Comparison of ENCODE assay signal across 9 cellular contexts in genomic region chr19:58400638-58400915, GRCh38. TPM values are rescaled to one million over a fixed set of nuclear protein-coding genes. Genes with fewer than 3 reads are reported as not detected.
DNase-seq lines count a peak whose midpoint lies in the region; ATAC-seq, FAIRE-seq and TF ChIP-seq lines count a peak whose summit lies in the region.
"Had no signal": no experiment of that assay in that cellular context is flagged by ENCODE, and none has a peak within 500 bp of the region (broad histone marks: within the 10 kb centered on the region; RNA-seq: fewer than 3 reads in every experiment).

No MANE protein-coding gene starts in this region.

- H3K4me2 ChIP-seq in astrocyte (ENCODE audit: low read length), result peak overlapping the region; percentile 92
- H3K4me2 ChIP-seq in HepG2 (ENCODE audit: low read depth, low read length), result peak overlapping the region; percentile 89

- H3K9me3 Mint-ChIP-seq in activated CD4-positive, alpha-beta T cell treated with anti-CD3 and anti-CD28 coated beads, Interleukin-2, amount 10 ng/mL, durations not matched to agents 7 days and 5 days, result no peaks in the 10 kb centered on the region
- no peaks in the 10 kb centered on the region for H3K9me3 Mint-ChIP-seq in astrocyte (ENCODE audit: unreplicated experiment)

- TF ChIP-seq EP300 in HepG2 (IDR thresholded peaks at IDR 0.05; ENCODE audit: low read depth in 2 of 2, low read length in 2 of 2), result no peak
- TF ChIP-seq EP300 in HepG2 (CRISPR knock-in tag; IDR thresholded peaks at IDR 0.05; ENCODE audit: borderline replicate concordance), result no peak

- H3K27ac ChIP-seq in astrocyte (ENCODE audit: low read depth, low read length) (no peak overlapping the region), HepG2 (ENCODE audit: extremely low read length, insufficient read depth, low read length) (peak overlapping the region; percentile 21), thoracic aorta (no peak overlapping the region)

- H3K27me3 ChIP-seq in astrocyte (ENCODE audit: insufficient read depth, low read length) (no peaks in the 10 kb centered on the region), HepG2 (ENCODE audit: control insufficient read depth in 1 of 2, insufficient read depth in 2 of 2, low read length in 2 of 2) (no peaks in the 10 kb centered on the region), thoracic aorta (replicated peaks; ENCODE audit: insufficient read depth) (no peaks in the 10 kb centered on the region)

- no peak for DNase-seq in activated CD4-positive, alpha-beta T cell treated with anti-CD3 and anti-CD28 coated beads, Interleukin-2, amount 10 ng/mL, durations not matched to agents 7 days and 5 days
- DNase-seq in activated CD4-positive, alpha-beta T cell treated with anti-CD3 and anti-CD28 coated beads for 1 hour, result no peak
- no peak for DNase-seq in astrocyte (ENCODE audit: low read depth)
- DNase-seq in HepG2 (ENCODE audit: low spot score), result no peak
- no peak for DNase-seq in thoracic aorta (ENCODE audit: low spot score)
- DNase-seq in NCI-H2227 (lab: John Stamatoyannopoulos, UW; ENCODE audit: unreplicated experiment), result no peak
- DNase-seq in HTR-8/SVneo (ENCODE audit: insufficient read length, low spot score), result no peak
- DNase-seq in NCI-H1694 (lab: John Stamatoyannopoulos, UW), result no peak

- no TSS peak for BruUV-seq in HepG2 (replicated peaks; lab: Mats Ljungman, UMichigan)

- H3K4me3 Mint-ChIP-seq in activated CD4-positive, alpha-beta T cell treated with anti-CD3 and anti-CD28 coated beads, Interleukin-2, amount 10 ng/mL, durations not matched to agents 7 days and 5 days, result peak overlapping the region; percentile 89
- peak overlapping the region; percentile 93 for H3K4me3 Mint-ChIP-seq in astrocyte (ENCODE audit: unreplicated experiment)

- H3K27ac Mint-ChIP-seq in activated CD4-positive, alpha-beta T cell treated with anti-CD3 and anti-CD28 coated beads, Interleukin-2, amount 10 ng/mL, durations not matched to agents 7 days and 5 days, result peak overlapping the region; percentile 93
- H3K27ac Mint-ChIP-seq in astrocyte (ENCODE audit: unreplicated experiment), result no peak overlapping the region

- no peak for TF ChIP-seq RAD21 in HepG2 (CRISPR knock-in tag; IDR thresholded peaks at IDR 0.05)

- intact Hi-C loops in HepG2 (cut with micrococcal nuclease; ENCODE audit: unreplicated experiment), result loop anchor here (2.0 kb wide), 1 partner anchor 14 kb away; the partner anchor contains the start of gene RPS5

- CTCF ChIA-PET in activated CD4-positive, alpha-beta T cell treated with anti-CD3 and anti-CD28 coated beads, Interleukin-2, amount 10 ng/mL, durations not matched to agents 7 days and 5 days (lab: Charles Lee), result no interaction called here
- CTCF ChIA-PET in HepG2 (lab: Yijun Ruan, JAX; ENCODE audit: low intra/inter-chr PET ratio, low total read pairs), result no interaction called here

- H4K20me1 ChIP-seq in astrocyte (ENCODE audit: insufficient read depth, low read length), result peaks cover 3% of the 10 kb centered on the region
- no peaks in the 10 kb centered on the region for H4K20me1 ChIP-seq in HepG2 (ENCODE audit: insufficient read depth, low read length)

- no peak for TF ChIP-seq POLR2A in HepG2 (IDR thresholded peaks at IDR 0.05; ENCODE audit: insufficient read depth in 1 of 2, low read depth in 2 of 2, low read length in 2 of 2)

- H3K27me3 Mint-ChIP-seq in activated CD4-positive, alpha-beta T cell treated with anti-CD3 and anti-CD28 coated beads, Interleukin-2, amount 10 ng/mL, durations not matched to agents 7 days and 5 days, result no peaks in the 10 kb centered on the region
- H3K27me3 Mint-ChIP-seq in astrocyte (ENCODE audit: low read depth, unreplicated experiment), result no peaks in the 10 kb centered on the region

- H3K9me3 ChIP-seq in astrocyte (ENCODE audit: insufficient read depth, low read depth, low read length) (no peaks in the 10 kb centered on the region), HepG2 (ENCODE audit: low read length) (no peaks in the 10 kb centered on the region), thoracic aorta (no peaks in the 10 kb centered on the region)

- H3K4me1 Mint-ChIP-seq in activated CD4-positive, alpha-beta T cell treated with anti-CD3 and anti-CD28 coated beads, Interleukin-2, amount 10 ng/mL, durations not matched to agents 7 days and 5 days, result peaks cover 25% of the 10 kb centered on the region
- H3K4me1 Mint-ChIP-seq in astrocyte (ENCODE audit: low read depth, unreplicated experiment), result peaks cover 4% of the 10 kb centered on the region

- no peaks in the 10 kb centered on the region for H3K79me2 ChIP-seq in astrocyte (ENCODE audit: insufficient read depth, low read length)
- H3K79me2 ChIP-seq in HepG2 (ENCODE audit: insufficient read depth, low read length), result peaks cover 4% of the 10 kb centered on the region

- WGBS in HepG2 (ENCODE audit: low lambda C conversion rate), result 23% methylated on average over 12 of the region's 12 CpGs

- no peak for TF ChIP-seq CTCF in astrocyte (IDR thresholded peaks at IDR 0.05; ENCODE audit: insufficient read depth, low read depth, low read length)
- no peak for TF ChIP-seq CTCF in HepG2 (CRISPR knock-in tag; IDR thresholded peaks at IDR 0.05)
- TF ChIP-seq CTCF in thoracic aorta (IDR thresholded peaks at IDR 0.05), result no peak

- peak overlapping the region; percentile 62 for H3K9ac ChIP-seq in astrocyte (ENCODE audit: low read length)
- H3K9ac ChIP-seq in HepG2 (ENCODE audit: insufficient read depth, low read depth, low read length), result peak overlapping the region; percentile 61

- in situ Hi-C loops in HepG2 (cut with HindIII; ENCODE audit: extremely low pct_ligation_motif_present, low pct_unique_long_range_greater_than_20kb), result no loop called here

- FAIRE-seq in astrocyte (lab: Jason Lieb, UNC), result no peak
- FAIRE-seq in HepG2 (lab: Jason Lieb, UNC), result no peak
- FAIRE-seq in HTR-8/SVneo (lab: Jason Lieb, UNC), result no peak

- H3K36me3 Mint-ChIP-seq in activated CD4-positive, alpha-beta T cell treated with anti-CD3 and anti-CD28 coated beads, Interleukin-2, amount 10 ng/mL, durations not matched to agents 7 days and 5 days (ENCODE audit: low read depth), result peaks cover 3% of the 10 kb centered on the region
- peaks cover 2% of the 10 kb centered on the region for H3K36me3 Mint-ChIP-seq in astrocyte (ENCODE audit: low read depth, unreplicated experiment)

- H3K4me3 ChIP-seq in astrocyte (ENCODE audit: insufficient read depth, low read depth, low read length) (peak overlapping the region; percentile 56), HepG2 (replicated peaks in 1 of 3; ENCODE audit: insufficient read depth in 1 of 3, low read depth in 2 of 3, low read length in 3 of 3) (peak overlapping the region; percentile 44 to 76 (median 60)), thoracic aorta (peak overlapping the region; percentile 76)

- POLR2A ChIA-PET in activated CD4-positive, alpha-beta T cell treated with anti-CD3 and anti-CD28 coated beads, Interleukin-2, amount 10 ng/mL, durations not matched to agents 7 days and 5 days (lab: Charles Lee), result no interaction called here
- POLR2A ChIA-PET in HepG2 (lab: Yijun Ruan, JAX), result no interaction called here

- ATAC-seq in HepG2 (peak; percentile 1; the same call in 2 of the 3 replicates), thoracic aorta (ENCODE audit: insufficient number of reproducible peaks, low FRiP score, low read depth) (no peak)

- H3K4me1 ChIP-seq in astrocyte (ENCODE audit: insufficient read depth, low read length) (peaks cover 18% of the 10 kb centered on the region), HepG2 (ENCODE audit: insufficient read depth, low read length) (peaks cover 44% of the 10 kb centered on the region), thoracic aorta (ENCODE audit: control insufficient read depth in 1 of 2, low read depth in 2 of 2) (peaks cover 7 to 15% of the 10 kb centered on the region in 2 donors)

- H2AFZ ChIP-seq in astrocyte (ENCODE audit: low read depth, low read length), result peak overlapping the region; percentile 87
- no peak overlapping the region for H2AFZ ChIP-seq in HepG2 (ENCODE audit: low read length)

- H3K36me3 ChIP-seq in astrocyte (ENCODE audit: insufficient read depth, low read length) (no peaks in the 10 kb centered on the region), HepG2 (replicated peaks in 1 of 2; ENCODE audit: control insufficient read depth in 1 of 2, insufficient read depth in 2 of 2, low read length in 2 of 2) (no peaks in the 10 kb centered on the region), thoracic aorta (no peaks in the 10 kb centered on the region)

RNA-seq across cellular contexts. Expression of gene RNF225, which starts 5.1 kb away (rescaled TPM):
- total RNA-seq in activated CD4-positive, alpha-beta T cell treated with anti-CD3 and anti-CD28 coated beads, Interleukin-2, amount 10 ng/mL, durations not matched to agents 7 days and 5 days, result under 1 TPM; 0.35 to 0.74 TPM
- total RNA-seq in astrocyte (0.36 and 0.41 TPM in 2 replicates), HepG2 (2016; rRNA removed; fragmentation: Illumina TruSeq; extraction: Trizol) (not detected in 2 replicates), thoracic aorta (not detected)
- total RNA-seq in HepG2 (2016; cell fraction: cytosol; rRNA removed; fragmentation: Illumina TruSeq; extraction: Trizol; ENCODE audit: low read depth), result not detected in 2 replicates
- not detected in 2 replicates for total RNA-seq in HepG2 (2016; cell fraction: insoluble cytoplasmic fraction; rRNA removed; fragmentation: Illumina TruSeq; extraction: Trizol)
- not detected in 2 replicates for total RNA-seq in HepG2 (2016; cell fraction: membrane; rRNA removed; fragmentation: Illumina TruSeq; extraction: Trizol)
- total RNA-seq in HepG2 (2016; cell fraction: nucleus; rRNA removed; fragmentation: Illumina TruSeq; extraction: Trizol), result not detected in 2 replicates
- polyA plus RNA-seq in HepG2 (2011; rRNA removed), result not detected in 2 replicates
- not detected in 2 replicates for polyA plus RNA-seq in HepG2 (2011; cell fraction: cytosol; rRNA removed)
- polyA plus RNA-seq in HepG2 (2011; cell fraction: nucleus; rRNA removed), result 0.57 and 1.5 TPM in 2 replicates
- not detected in 2 replicates for polyA plus RNA-seq in HepG2 (2012)
- polyA plus RNA-seq in HepG2 (2016; cell fraction: cytosol; fragmentation: Illumina TruSeq; extraction: Trizol; ENCODE audit: low read depth), result not detected in 2 replicates
- not detected in 2 replicates for polyA plus RNA-seq in HepG2 (2016; cell fraction: insoluble cytoplasmic fraction; fragmentation: Illumina TruSeq; extraction: Trizol; ENCODE audit: low read depth)
- not detected in 2 replicates for polyA plus RNA-seq in HepG2 (2016; cell fraction: membrane; fragmentation: Illumina TruSeq; extraction: Trizol; ENCODE audit: low read depth)
- not detected in 2 replicates for polyA plus RNA-seq in HepG2 (2016; cell fraction: nucleus; fragmentation: Illumina TruSeq; extraction: Trizol; ENCODE audit: insufficient read depth, low read depth)
- polyA minus RNA-seq in HepG2 (2011; rRNA and poly(A)+ RNA removed; ENCODE audit: low replicate concordance), result 0.80 TPM in 1 of 2 replicates, not detected in the other
- polyA minus RNA-seq in HepG2 (2011; cell fraction: cytosol; rRNA and poly(A)+ RNA removed), result not detected in 2 replicates
- 1.5 and 2.4 TPM in 2 replicates for polyA minus RNA-seq in HepG2 (2011; cell fraction: nucleus; rRNA and poly(A)+ RNA removed)
- total RNA-seq: pulmonary artery endothelial cell had no signal

RNA-seq across cellular contexts. Expression of gene ZNF584, which starts 7.9 kb away (rescaled TPM):
- 1 to 10 TPM; 6.7 to 6.8 TPM for total RNA-seq in activated CD4-positive, alpha-beta T cell treated with anti-CD3 and anti-CD28 coated beads, Interleukin-2, amount 10 ng/mL, durations not matched to agents 7 days and 5 days
- total RNA-seq in astrocyte (11.7 and 12.7 TPM in 2 replicates), HepG2 (2016; rRNA removed; fragmentation: Illumina TruSeq; extraction: Trizol) (6.8 and 7.0 TPM in 2 replicates), thoracic aorta (10 to 100 TPM; 18.7 to 31.5 TPM)
- total RNA-seq in HepG2 (2016; cell fraction: cytosol; rRNA removed; fragmentation: Illumina TruSeq; extraction: Trizol; ENCODE audit: low read depth), result 2.7 and 3.0 TPM in 2 replicates
- total RNA-seq in HepG2 (2016; cell fraction: insoluble cytoplasmic fraction; rRNA removed; fragmentation: Illumina TruSeq; extraction: Trizol), result 7.0 and 7.6 TPM in 2 replicates
- total RNA-seq in HepG2 (2016; cell fraction: membrane; rRNA removed; fragmentation: Illumina TruSeq; extraction: Trizol), result 5.6 and 7.1 TPM in 2 replicates
- total RNA-seq in HepG2 (2016; cell fraction: nucleus; rRNA removed; fragmentation: Illumina TruSeq; extraction: Trizol), result 4.6 and 6.5 TPM in 2 replicates
- 2.4 and 3.3 TPM in 2 replicates for polyA plus RNA-seq in HepG2 (2011; rRNA removed)
- 2.2 and 2.4 TPM in 2 replicates for polyA plus RNA-seq in HepG2 (2011; cell fraction: cytosol; rRNA removed)
- 2.7 and 3.7 TPM in 2 replicates for polyA plus RNA-seq in HepG2 (2011; cell fraction: nucleus; rRNA removed)
- polyA plus RNA-seq in HepG2 (2012), result 2.1 and 2.6 TPM in 2 replicates
- 1.5 and 2.0 TPM in 2 replicates for polyA plus RNA-seq in HepG2 (2016; cell fraction: cytosol; fragmentation: Illumina TruSeq; extraction: Trizol; ENCODE audit: low read depth)
- 4.1 and 4.8 TPM in 2 replicates for polyA plus RNA-seq in HepG2 (2016; cell fraction: insoluble cytoplasmic fraction; fragmentation: Illumina TruSeq; extraction: Trizol; ENCODE audit: low read depth)
- 2.5 and 4.0 TPM in 2 replicates for polyA plus RNA-seq in HepG2 (2016; cell fraction: membrane; fragmentation: Illumina TruSeq; extraction: Trizol; ENCODE audit: low read depth)
- polyA plus RNA-seq in HepG2 (2016; cell fraction: nucleus; fragmentation: Illumina TruSeq; extraction: Trizol; ENCODE audit: insufficient read depth, low read depth), result 6.0 and 6.2 TPM in 2 replicates
- 5.5 and 35.4 TPM in 2 replicates for polyA minus RNA-seq in HepG2 (2011; rRNA and poly(A)+ RNA removed; ENCODE audit: low replicate concordance)
- 2.7 and 2.9 TPM in 2 replicates for polyA minus RNA-seq in HepG2 (2011; cell fraction: cytosol; rRNA and poly(A)+ RNA removed)
- 4.2 and 4.6 TPM in 2 replicates for polyA minus RNA-seq in HepG2 (2011; cell fraction: nucleus; rRNA and poly(A)+ RNA removed)

RNA-seq across cellular contexts. Expression of gene RPS5, which starts 13.5 kb away (rescaled TPM):
- total RNA-seq in activated CD4-positive, alpha-beta T cell treated with anti-CD3 and anti-CD28 coated beads, Interleukin-2, amount 10 ng/mL, durations not matched to agents 7 days and 5 days, result 1,000 to 10,000 TPM in 1 of 2 experiments, 100 to 1,000 TPM in 1; 918 to 1,077 TPM
- total RNA-seq in astrocyte, result 793 and 891 TPM in 2 replicates
- 1,544 and 1,715 TPM in 2 replicates for total RNA-seq in HepG2 (2016; rRNA removed; fragmentation: Illumina TruSeq; extraction: Trizol)
- total RNA-seq in HepG2 (2016; cell fraction: cytosol; rRNA removed; fragmentation: Illumina TruSeq; extraction: Trizol; ENCODE audit: low read depth), result 2,017 and 2,110 TPM in 2 replicates
- total RNA-seq in HepG2 (2016; cell fraction: insoluble cytoplasmic fraction; rRNA removed; fragmentation: Illumina TruSeq; extraction: Trizol), result 1,517 and 1,921 TPM in 2 replicates
- total RNA-seq in HepG2 (2016; cell fraction: membrane; rRNA removed; fragmentation: Illumina TruSeq; extraction: Trizol), result 2,939 and 3,145 TPM in 2 replicates
- 614 and 724 TPM in 2 replicates for total RNA-seq in HepG2 (2016; cell fraction: nucleus; rRNA removed; fragmentation: Illumina TruSeq; extraction: Trizol)
- polyA plus RNA-seq in HepG2 (2011; rRNA removed), result 4,145 and 4,408 TPM in 2 replicates
- 3,539 and 5,584 TPM in 2 replicates for polyA plus RNA-seq in HepG2 (2011; cell fraction: cytosol; rRNA removed)
- polyA plus RNA-seq in HepG2 (2011; cell fraction: nucleus; rRNA removed), result 1,780 and 1,928 TPM in 2 replicates
- polyA plus RNA-seq in HepG2 (2012), result 1,706 and 1,819 TPM in 2 replicates
- polyA plus RNA-seq in HepG2 (2016; cell fraction: cytosol; fragmentation: Illumina TruSeq; extraction: Trizol; ENCODE audit: low read depth), result 2,310 and 2,596 TPM in 2 replicates
- polyA plus RNA-seq in HepG2 (2016; cell fraction: insoluble cytoplasmic fraction; fragmentation: Illumina TruSeq; extraction: Trizol; ENCODE audit: low read depth), result 1,782 and 1,827 TPM in 2 replicates
- polyA plus RNA-seq in HepG2 (2016; cell fraction: membrane; fragmentation: Illumina TruSeq; extraction: Trizol; ENCODE audit: low read depth), result 3,073 and 3,180 TPM in 2 replicates
- polyA plus RNA-seq in HepG2 (2016; cell fraction: nucleus; fragmentation: Illumina TruSeq; extraction: Trizol; ENCODE audit: insufficient read depth, low read depth), result 1,095 and 1,142 TPM in 2 replicates
- polyA minus RNA-seq in HepG2 (2011; rRNA and poly(A)+ RNA removed; ENCODE audit: low replicate concordance), result 2,710 and 3,749 TPM in 2 replicates
- 541 and 557 TPM in 2 replicates for polyA minus RNA-seq in HepG2 (2011; cell fraction: cytosol; rRNA and poly(A)+ RNA removed)
- 340 and 381 TPM in 2 replicates for polyA minus RNA-seq in HepG2 (2011; cell fraction: nucleus; rRNA and poly(A)+ RNA removed)
- total RNA-seq in thoracic aorta, result 100 to 1,000 TPM; 747 to 789 TPM

RNA-seq across cellular contexts. Expression of gene ZNF837, which starts 19.7 kb away (rescaled TPM):
- 1 to 10 TPM; 1.5 to 2.3 TPM for total RNA-seq in activated CD4-positive, alpha-beta T cell treated with anti-CD3 and anti-CD28 coated beads, Interleukin-2, amount 10 ng/mL, durations not matched to agents 7 days and 5 days
- total RNA-seq in astrocyte (2.4 and 2.9 TPM in 2 replicates), HepG2 (2016; rRNA removed; fragmentation: Illumina TruSeq; extraction: Trizol) (0.73 and 1.3 TPM in 2 replicates), thoracic aorta (1 to 10 TPM; 1.6 to 3.9 TPM)
- total RNA-seq in HepG2 (2016; cell fraction: cytosol; rRNA removed; fragmentation: Illumina TruSeq; extraction: Trizol; ENCODE audit: low read depth), result 0.71 and 0.79 TPM in 2 replicates
- total RNA-seq in HepG2 (2016; cell fraction: insoluble cytoplasmic fraction; rRNA removed; fragmentation: Illumina TruSeq; extraction: Trizol), result 0.68 and 1.8 TPM in 2 replicates
- 1.5 and 2.2 TPM in 2 replicates for total RNA-seq in HepG2 (2016; cell fraction: membrane; rRNA removed; fragmentation: Illumina TruSeq; extraction: Trizol)
- total RNA-seq in HepG2 (2016; cell fraction: nucleus; rRNA removed; fragmentation: Illumina TruSeq; extraction: Trizol), result 1.0 and 1.6 TPM in 2 replicates
- 0.29 and 0.69 TPM in 2 replicates for polyA plus RNA-seq in HepG2 (2011; rRNA removed)
- 0.37 and 0.87 TPM in 2 replicates for polyA plus RNA-seq in HepG2 (2011; cell fraction: cytosol; rRNA removed)
- polyA plus RNA-seq in HepG2 (2011; cell fraction: nucleus; rRNA removed), result 1.6 TPM in 2 replicates
- polyA plus RNA-seq in HepG2 (2012), result 0.47 and 0.56 TPM in 2 replicates
- polyA plus RNA-seq in HepG2 (2016; cell fraction: cytosol; fragmentation: Illumina TruSeq; extraction: Trizol; ENCODE audit: low read depth), result 0.55 and 0.72 TPM in 2 replicates
- 0.70 and 0.97 TPM in 2 replicates for polyA plus RNA-seq in HepG2 (2016; cell fraction: insoluble cytoplasmic fraction; fragmentation: Illumina TruSeq; extraction: Trizol; ENCODE audit: low read depth)
- polyA plus RNA-seq in HepG2 (2016; cell fraction: membrane; fragmentation: Illumina TruSeq; extraction: Trizol; ENCODE audit: low read depth), result 0.61 and 0.99 TPM in 2 replicates
- 0.38 and 1.3 TPM in 2 replicates for polyA plus RNA-seq in HepG2 (2016; cell fraction: nucleus; fragmentation: Illumina TruSeq; extraction: Trizol; ENCODE audit: insufficient read depth, low read depth)
- 0.47 and 1.0 TPM in 2 replicates for polyA minus RNA-seq in HepG2 (2011; rRNA and poly(A)+ RNA removed; ENCODE audit: low replicate concordance)
- 0.44 and 0.69 TPM in 2 replicates for polyA minus RNA-seq in HepG2 (2011; cell fraction: cytosol; rRNA and poly(A)+ RNA removed)
- polyA minus RNA-seq in HepG2 (2011; cell fraction: nucleus; rRNA and poly(A)+ RNA removed), result 0.25 and 0.90 TPM in 2 replicates

RNA-seq across cellular contexts. Expression of gene ZNF497, which starts 38.0 kb away (rescaled TPM):
- total RNA-seq in activated CD4-positive, alpha-beta T cell treated with anti-CD3 and anti-CD28 coated beads, Interleukin-2, amount 10 ng/mL, durations not matched to agents 7 days and 5 days, result 1 to 10 TPM in 1 of 2 experiments, under 1 TPM in 1; 0.98 to 1.4 TPM
- total RNA-seq in astrocyte (0.43 and 0.55 TPM in 2 replicates), HepG2 (2016; rRNA removed; fragmentation: Illumina TruSeq; extraction: Trizol) (1.1 and 1.9 TPM in 2 replicates), thoracic aorta (1 to 10 TPM in 1 of 2 donors, not detected in 1; 2.3 TPM)
- 0.10 and 0.53 TPM in 2 replicates for total RNA-seq in HepG2 (2016; cell fraction: cytosol; rRNA removed; fragmentation: Illumina TruSeq; extraction: Trizol; ENCODE audit: low read depth)
- total RNA-seq in HepG2 (2016; cell fraction: insoluble cytoplasmic fraction; rRNA removed; fragmentation: Illumina TruSeq; extraction: Trizol), result 1.4 and 1.9 TPM in 2 replicates
- 0.76 and 0.77 TPM in 2 replicates for total RNA-seq in HepG2 (2016; cell fraction: membrane; rRNA removed; fragmentation: Illumina TruSeq; extraction: Trizol)
- total RNA-seq in HepG2 (2016; cell fraction: nucleus; rRNA removed; fragmentation: Illumina TruSeq; extraction: Trizol), result 1.4 and 2.1 TPM in 2 replicates
- polyA plus RNA-seq in HepG2 (2011; rRNA removed), result 1.5 and 1.8 TPM in 2 replicates
- polyA plus RNA-seq in HepG2 (2011; cell fraction: cytosol; rRNA removed), result 0.74 and 1.2 TPM in 2 replicates
- 9.3 and 11.8 TPM in 2 replicates for polyA plus RNA-seq in HepG2 (2011; cell fraction: nucleus; rRNA removed)
- polyA plus RNA-seq in HepG2 (2012), result 0.83 and 1.1 TPM in 2 replicates
- 0.10 and 0.16 TPM in 2 replicates for polyA plus RNA-seq in HepG2 (2016; cell fraction: cytosol; fragmentation: Illumina TruSeq; extraction: Trizol; ENCODE audit: low read depth)
- polyA plus RNA-seq in HepG2 (2016; cell fraction: insoluble cytoplasmic fraction; fragmentation: Illumina TruSeq; extraction: Trizol; ENCODE audit: low read depth), result 0.84 and 1.1 TPM in 2 replicates
- 0.37 and 0.49 TPM in 2 replicates for polyA plus RNA-seq in HepG2 (2016; cell fraction: membrane; fragmentation: Illumina TruSeq; extraction: Trizol; ENCODE audit: low read depth)
- polyA plus RNA-seq in HepG2 (2016; cell fraction: nucleus; fragmentation: Illumina TruSeq; extraction: Trizol; ENCODE audit: insufficient read depth, low read depth), result 3.8 and 4.5 TPM in 2 replicates
- 3.8 and 4.0 TPM in 2 replicates for polyA minus RNA-seq in HepG2 (2011; rRNA and poly(A)+ RNA removed; ENCODE audit: low replicate concordance)
- 0.40 and 0.79 TPM in 2 replicates for polyA minus RNA-seq in HepG2 (2011; cell fraction: cytosol; rRNA and poly(A)+ RNA removed)
- 2.7 and 3.0 TPM in 2 replicates for polyA minus RNA-seq in HepG2 (2011; cell fraction: nucleus; rRNA and poly(A)+ RNA removed)
